ENCODE assay signal across 1 cellular context in the genomic region with DNA sequence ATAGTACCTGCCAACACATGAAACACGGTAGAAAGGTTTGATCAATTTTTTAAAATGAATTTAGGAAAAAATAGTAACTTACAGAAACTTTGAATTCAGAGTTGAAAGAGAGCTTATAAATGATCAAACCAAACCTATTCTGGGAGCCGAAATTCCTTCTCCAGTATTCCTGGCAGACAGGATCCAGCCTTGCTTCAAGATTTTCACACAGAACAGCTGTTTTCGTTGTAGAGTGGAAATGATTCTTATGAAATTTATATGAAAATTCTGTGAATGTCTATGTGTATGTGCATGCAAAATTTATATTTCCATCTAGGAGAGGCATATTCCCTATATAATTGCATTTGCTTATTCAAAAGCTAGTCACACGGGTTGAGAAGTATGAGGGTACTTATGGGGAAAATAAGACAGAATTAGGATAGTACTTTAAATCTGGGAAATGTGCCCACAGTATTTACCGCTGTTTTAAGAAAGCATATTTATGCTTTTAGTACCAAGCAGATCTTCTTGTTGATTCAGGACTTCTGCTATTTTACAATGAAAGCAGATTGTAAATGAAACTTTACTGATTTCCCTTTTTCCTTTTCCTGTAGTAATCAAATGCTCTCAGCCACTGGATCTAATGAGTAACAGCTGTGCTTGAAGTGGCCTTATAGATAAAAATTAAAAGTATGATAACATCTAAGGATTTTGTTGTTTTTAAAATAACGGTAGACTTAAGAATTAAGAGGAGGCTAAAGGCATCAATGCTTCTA.
TF ChIP-seq lines count a peak whose summit lies in the region.

No MANE protein-coding gene starts in this region.

TF ChIP-seq in IMR-90, 13 proteins besides CTCF, POLR2A, EP300 and RAD21:
- TF ChIP-seq NFE2L2 (IDR thresholded peaks at IDR 0.05; ENCODE audit: low read depth, low read length) (no peak), BHLHE40 (IDR thresholded peaks at IDR 0.05; ENCODE audit: low read depth, low read length) (no peak), RCOR1 (IDR thresholded peaks at IDR 0.05; ENCODE audit: insufficient replicate concordance, low read length) (no peak), MAFK (IDR thresholded peaks at IDR 0.05; ENCODE audit: low read depth, low read length) (no peak), MAZ (IDR thresholded peaks at IDR 0.05; ENCODE audit: borderline replicate concordance, low read depth, low read length) (no peak), CEBPB (IDR thresholded peaks at IDR 0.05; ENCODE audit: low read depth, low read length) (no peak), MXI1 (IDR thresholded peaks at IDR 0.05; ENCODE audit: borderline replicate concordance, low read depth, low read length) (no peak), SMC3 (IDR thresholded peaks at IDR 0.05; ENCODE audit: low read depth, low read length) (no peak), RFX5 (IDR thresholded peaks at IDR 0.05; ENCODE audit: low read depth, low read length) (no peak), FOS (IDR thresholded peaks at IDR 0.05; ENCODE audit: low read depth, low read length) (no peak), CHD1 (IDR thresholded peaks at IDR 0.05; ENCODE audit: low read depth, low read length) (no peak)
- TF ChIP-seq, protein P1, sequence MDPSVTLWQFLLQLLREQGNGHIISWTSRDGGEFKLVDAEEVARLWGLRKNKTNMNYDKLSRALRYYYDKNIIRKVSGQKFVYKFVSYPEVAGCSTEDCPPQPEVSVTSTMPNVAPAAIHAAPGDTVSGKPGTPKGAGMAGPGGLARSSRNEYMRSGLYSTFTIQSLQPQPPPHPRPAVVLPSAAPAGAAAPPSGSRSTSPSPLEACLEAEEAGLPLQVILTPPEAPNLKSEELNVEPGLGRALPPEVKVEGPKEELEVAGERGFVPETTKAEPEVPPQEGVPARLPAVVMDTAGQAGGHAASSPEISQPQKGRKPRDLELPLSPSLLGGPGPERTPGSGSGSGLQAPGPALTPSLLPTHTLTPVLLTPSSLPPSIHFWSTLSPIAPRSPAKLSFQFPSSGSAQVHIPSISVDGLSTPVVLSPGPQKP (IDR thresholded peaks at IDR 0.05; ENCODE audit: borderline replicate concordance, low read depth, low read length), result no peak
- TF ChIP-seq, protein P2, sequence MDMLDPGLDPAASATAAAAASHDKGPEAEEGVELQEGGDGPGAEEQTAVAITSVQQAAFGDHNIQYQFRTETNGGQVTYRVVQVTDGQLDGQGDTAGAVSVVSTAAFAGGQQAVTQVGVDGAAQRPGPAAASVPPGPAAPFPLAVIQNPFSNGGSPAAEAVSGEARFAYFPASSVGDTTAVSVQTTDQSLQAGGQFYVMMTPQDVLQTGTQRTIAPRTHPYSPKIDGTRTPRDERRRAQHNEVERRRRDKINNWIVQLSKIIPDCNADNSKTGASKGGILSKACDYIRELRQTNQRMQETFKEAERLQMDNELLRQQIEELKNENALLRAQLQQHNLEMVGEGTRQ (IDR thresholded peaks at IDR 0.05; ENCODE audit: low read depth, low read length), result no peak
